1 cellular context compared by ENCODE assay signal in genomic region chr16:642189-643049, GRCh38.
TF ChIP-seq lines count a peak whose summit lies in the region.

No MANE protein-coding gene starts in this region.

TF ChIP-seq in HepG2, 621 proteins besides CTCF, POLR2A, EP300 and RAD21 (continued from another document):
- TF ChIP-seq ZNF646 (CRISPR knock-in tag; IDR thresholded peaks at IDR 0.05), result no peak
- no peak for TF ChIP-seq RCOR2 (CRISPR knock-in tag; IDR thresholded peaks at IDR 0.05)
- TF ChIP-seq ZNF724P (CRISPR knock-in tag; IDR thresholded peaks at IDR 0.05; ENCODE audit: borderline replicate concordance), result peak; percentile 95
- no peak for TF ChIP-seq PBX3 (CRISPR knock-in tag; IDR thresholded peaks at IDR 0.05; ENCODE audit: borderline replicate concordance)
- TF ChIP-seq KLF13 (CRISPR knock-in tag; IDR thresholded peaks at IDR 0.05), result no peak
- 0 out of 2 replicates have a peak, but pooled peaks have one; percentile 47 for TF ChIP-seq MYPOP (CRISPR knock-in tag; IDR thresholded peaks at IDR 0.05)
- no peak for TF ChIP-seq GZF1 (CRISPR knock-in tag; IDR thresholded peaks at IDR 0.05)
- no peak for TF ChIP-seq SMAD9 (CRISPR knock-in tag; IDR thresholded peaks at IDR 0.05)
- TF ChIP-seq ETS1 (CRISPR knock-in tag; IDR thresholded peaks at IDR 0.05), result 0 out of 2 replicates have a peak, but pooled peaks have one; percentile 39
- no peak; the same call in 1 of the 2 replicates for TF ChIP-seq ZNF713 (CRISPR knock-in tag; IDR thresholded peaks at IDR 0.05)
- TF ChIP-seq MIER2 (CRISPR knock-in tag; IDR thresholded peaks at IDR 0.05), result no peak
- TF ChIP-seq RBM39 (IDR thresholded peaks at IDR 0.05; ENCODE audit: low read depth, low read length, poor library complexity, severe bottlenecking), result no peak
- peak; percentile 76; the same call in 1 of the 2 replicates for TF ChIP-seq ZNF773 (CRISPR knock-in tag; IDR thresholded peaks at IDR 0.05; ENCODE audit: borderline replicate concordance)
- no peak for TF ChIP-seq HNF4G (IDR thresholded peaks at IDR 0.05; ENCODE audit: borderline replicate concordance, low read depth, low read length)
- 0 out of 2 replicates have a peak, but pooled peaks have one; percentile 24 for TF ChIP-seq HNF4G (CRISPR knock-in tag; IDR thresholded peaks at IDR 0.05; ENCODE audit: borderline replicate concordance, low read depth)
- TF ChIP-seq UBTF (CRISPR knock-in tag; IDR thresholded peaks at IDR 0.05), result peak; percentile 89
- no peak for TF ChIP-seq SALL2 (CRISPR knock-in tag; IDR thresholded peaks at IDR 0.05)
- no peak for TF ChIP-seq ZNF556 (CRISPR knock-in tag; IDR thresholded peaks at IDR 0.05; ENCODE audit: borderline replicate concordance)
- no peak for TF ChIP-seq MAFF (IDR thresholded peaks at IDR 0.05; ENCODE audit: low read depth, low read length)
- peak; percentile 60 for TF ChIP-seq NR2F6 (IDR thresholded peaks at IDR 0.05)
- TF ChIP-seq NR2F6 (CRISPR knock-in tag; IDR thresholded peaks at IDR 0.05), result no peak; the same call in 1 of the 2 replicates
- TF ChIP-seq ZBTB38 (CRISPR knock-in tag; IDR thresholded peaks at IDR 0.05), result 0 out of 2 replicates have a peak, but pooled peaks have one; percentile 36
- TF ChIP-seq ZNF547 (CRISPR knock-in tag; IDR thresholded peaks at IDR 0.05), result no peak; the same call in 1 of the 2 replicates
- TF ChIP-seq TBX3 (IDR thresholded peaks at IDR 0.05; ENCODE audit: borderline replicate concordance), result no peak
- no peak for TF ChIP-seq MLLT10 (CRISPR knock-in tag; IDR thresholded peaks at IDR 0.05)
- TF ChIP-seq ZSCAN25 (CRISPR knock-in tag; IDR thresholded peaks at IDR 0.05), result peak; percentile 36; the same call in 1 of the 2 replicates
- no peak for TF ChIP-seq ZNF451 (CRISPR knock-in tag; IDR thresholded peaks at IDR 0.05)
- no peak for TF ChIP-seq ZNF670 (CRISPR knock-in tag; IDR thresholded peaks at IDR 0.05; ENCODE audit: borderline replicate concordance)
- TF ChIP-seq SRSF1 (optimal IDR thresholded peaks at IDR 0.05; ENCODE audit: low read depth, low read length), result peak; percentile 34
- peak; percentile 39 for TF ChIP-seq THRA (CRISPR knock-in tag; IDR thresholded peaks at IDR 0.05; ENCODE audit: borderline replicate concordance)
- TF ChIP-seq SOX5 (CRISPR knock-in tag; IDR thresholded peaks at IDR 0.05; ENCODE audit: borderline replicate concordance), result peak; percentile 34; the same call in 1 of the 2 replicates
- TF ChIP-seq HOXA5 (CRISPR knock-in tag; IDR thresholded peaks at IDR 0.05), result no peak
- 0 out of 2 replicates have a peak, but pooled peaks have one; percentile 36 for TF ChIP-seq ZNF232 (CRISPR knock-in tag; IDR thresholded peaks at IDR 0.05; ENCODE audit: borderline replicate concordance)
- no peak for TF ChIP-seq PHF5A (CRISPR knock-in tag; IDR thresholded peaks at IDR 0.05; ENCODE audit: low read depth, unreplicated experiment)
- no peak for TF ChIP-seq PCBP2 (optimal IDR thresholded peaks at IDR 0.05; ENCODE audit: low read depth, low read length, poor library complexity, severe bottlenecking)
- TF ChIP-seq KDM5A (IDR thresholded peaks at IDR 0.05; ENCODE audit: borderline replicate concordance, low read length), result no peak; the same call in 1 of the 2 replicates
- TF ChIP-seq ZSCAN9 (CRISPR knock-in tag; IDR thresholded peaks at IDR 0.05; ENCODE audit: borderline replicate concordance), result no peak
- no peak for TF ChIP-seq NFRKB (IDR thresholded peaks at IDR 0.05)
- TF ChIP-seq BRCA1 (CRISPR knock-in tag; IDR thresholded peaks at IDR 0.05), result no peak
- no peak for TF ChIP-seq CREB1 (IDR thresholded peaks at IDR 0.05)
- no peak for TF ChIP-seq CREB1 (CRISPR knock-in tag; IDR thresholded peaks at IDR 0.05)
- TF ChIP-seq GMEB2 (CRISPR knock-in tag; IDR thresholded peaks at IDR 0.05; ENCODE audit: low read depth), result no peak
- no peak for TF ChIP-seq ZNF460 (CRISPR knock-in tag; IDR thresholded peaks at IDR 0.05; ENCODE audit: borderline replicate concordance)
- no peak for TF ChIP-seq MTF2 (CRISPR knock-in tag; IDR thresholded peaks at IDR 0.05; ENCODE audit: borderline replicate concordance)
- peak; percentile 75 for TF ChIP-seq SP5 (CRISPR knock-in tag; IDR thresholded peaks at IDR 0.05; ENCODE audit: borderline replicate concordance, low read depth)
- TF ChIP-seq U2AF2 (IDR thresholded peaks at IDR 0.05; ENCODE audit: low read depth, low read length), result no peak
- peak; percentile 52; the same call in 1 of the 2 replicates for TF ChIP-seq ZNF574 (CRISPR knock-in tag; IDR thresholded peaks at IDR 0.05)
- TF ChIP-seq DNMT3B (CRISPR knock-in tag; conservative IDR thresholded peaks at IDR 0.05), result no peak
